ENCODE assay signal across 18 cellular contexts in the genomic region with DNA sequence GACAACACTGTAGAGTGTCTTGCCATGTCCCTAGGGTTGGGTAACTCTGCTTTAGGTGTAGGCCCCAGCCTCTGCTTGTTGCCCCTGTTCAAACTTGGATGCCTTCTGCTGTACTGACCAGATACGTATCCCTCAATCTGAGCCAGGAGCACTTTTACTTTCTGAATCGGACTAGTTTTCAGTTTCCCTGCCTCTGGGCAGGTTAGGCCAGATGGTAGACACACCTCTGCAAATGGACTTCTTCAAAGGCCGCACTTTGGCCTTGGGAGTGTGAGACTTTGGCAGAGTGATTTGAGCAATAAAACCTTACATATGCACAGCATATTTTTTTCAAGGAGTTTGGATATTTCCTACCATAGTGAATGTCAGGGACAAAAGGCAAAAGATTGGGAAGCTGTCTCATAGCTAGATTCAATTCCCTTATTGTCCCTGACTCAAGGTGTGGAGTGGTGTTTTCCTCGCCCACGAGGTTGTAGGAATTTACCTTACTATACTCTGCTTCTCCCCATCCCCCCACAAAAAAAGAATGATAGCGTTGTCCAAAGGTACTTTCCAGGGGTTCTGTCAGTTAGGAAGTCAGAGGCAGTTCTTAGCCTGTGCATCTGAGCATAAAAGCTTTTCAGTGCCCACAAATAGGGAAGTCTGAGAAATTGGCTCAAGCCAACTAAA.
"Had no signal": no experiment of that assay in that cellular context is flagged by ENCODE, and none has a peak within 500 bp of the region (broad histone marks: within the 10 kb centered on the region; RNA-seq: fewer than 3 reads in every experiment).

No MANE protein-coding gene starts in this region.

- H3K27me3 ChIP-seq: thyroid gland, uterus had no signal

- FAIRE-seq: colon, endometrium, frontal cortex had no signal

- H3K9me3 ChIP-seq: thyroid gland, uterus had no signal

- H3K36me3 ChIP-seq: thyroid gland, uterus had no signal

- ATAC-seq: activated CD8-positive, alpha-beta T cell treated with anti-CD3 and anti-CD28 coated beads, Interleukin-2, amount 10 ng/mL, durations not matched to agents 7 days and 5 days; activated naive CD8-positive, alpha-beta T cell treated with anti-CD3 and anti-CD28 coated beads, Interleukin-2, amount 50 U/mL, for 24 hours; natural killer cell treated with Interleukin-12 subunit alpha and Interleukin-12 subunit beta and Interleukin-15 and Interleukin-18, amount 100 ng/mL, for 72 hours; T-cell had no signal

- DNase-seq: activated CD4-positive, alpha-beta T cell treated with anti-CD3 and anti-CD28 coated beads, Interleukin-2, amount 10 ng/mL, durations not matched to agents 7 days and 5 days; activated CD8-positive, alpha-beta T cell treated with anti-CD3 and anti-CD28 coated beads, Interleukin-2, amount 10 ng/mL, durations not matched to agents 7 days and 5 days; activated naive CD4-positive, alpha-beta T cell treated with anti-CD3 and anti-CD28 coated beads, Interleukin-2, amount 10 ng/mL, durations not matched to agents 7 days and 5 days; activated naive CD8-positive, alpha-beta T cell treated with anti-CD3 and anti-CD28 coated beads, Interleukin-2, amount 50 U/mL, for 24 hours; activated T-cell treated with anti-CD3 and anti-CD28 coated beads, Interleukin-2, amount 50 U/mL, for 24 hours; anterior cingulate cortex; central memory CD4-positive, alpha-beta T cell; erythroblast; mesenchymal stem cell; posterior cingulate gyrus; stimulated activated naive CD4-positive, alpha-beta T cell treated with Interleukin-2 at 50 U/mL for 16 hours; T-cell; thyroid gland; uterus had no signal

- H3K4me1 ChIP-seq: thyroid gland, uterus had no signal

- H3K4me3 ChIP-seq: thyroid gland, uterus had no signal

- H3K27ac ChIP-seq: thyroid gland, uterus had no signal
